Comparison of ENCODE assay signal across 13 cellular contexts in genomic region chr1:20405893-20406604, GRCh38.
DNase-seq lines count a peak whose midpoint lies in the region; ATAC-seq and TF ChIP-seq lines count a peak whose summit lies in the region.
"Had no signal": no experiment of that assay in that cellular context is flagged by ENCODE, and none has a peak within 500 bp of the region (broad histone marks: within the 10 kb centered on the region; RNA-seq: fewer than 3 reads in every experiment).

No MANE protein-coding gene starts in this region.

- ATAC-seq in sciatic nerve (peak; percentile 17), HG03045 (IDR thresholded peaks at IDR 0.05; ENCODE audit: unreplicated experiment) (no peak)
- ATAC-seq: activated naive CD4-positive, alpha-beta T cell treated with anti-CD3 and anti-CD28 coated beads, Interleukin-2, amount 50 U/mL, for 72 hours had no signal

- intact Hi-C loops in sciatic nerve (cut with DNase I): no loop called here

- TF ChIP-seq CTCF in epithelial cell of esophagus (IDR thresholded peaks at IDR 0.05; ENCODE audit: insufficient read depth, low read depth, low read length, missing control alignments): no peak

- DNase-seq in GM03348 (ENCODE audit: low spot score): peak; percentile 78
- DNase-seq in NCI-H69 (lab: John Stamatoyannopoulos, UW): peak; percentile 58
- DNase-seq in epithelial cell of esophagus (ENCODE audit: low read depth): peak; percentile 4
- DNase-seq in sciatic nerve (ENCODE audit: low spot score): no peak
- no peak for DNase-seq in NCI-H2107 (lab: John Stamatoyannopoulos, UW)
- no peak for DNase-seq in COLO668 (lab: John Stamatoyannopoulos, UW; ENCODE audit: unreplicated experiment)
- DNase-seq: activated CD4-positive, alpha-beta T cell treated with anti-CD3 and anti-CD28 coated beads, Interleukin-2, amount 50 U/mL, for 4 hours; DND-41; effector CD8-positive, alpha-beta T cell; stimulated activated CD4-positive, alpha-beta T cell treated with anti-CD3 and anti-CD28 coated beads, Interleukin-4, amount 100 ng/mL, for 1 hour; T-helper 1 cell had no signal

- H3K4me3 ChIP-seq in epithelial cell of esophagus (ENCODE audit: low read length): no peak overlapping the region

Comparison
In these comparisons a context has a peak if more than half of its experiments do, and no peak if none do; other contexts are left out.
1. DNase-seq: peak in GM03348 (single experiment), NCI-H69 (single experiment) and epithelial cell of esophagus (single experiment); none in sciatic nerve (single experiment), NCI-H2107 (single experiment) and COLO668 (single experiment).